Comparison of ENCODE assay signal across 9 cellular contexts in the genomic region with DNA sequence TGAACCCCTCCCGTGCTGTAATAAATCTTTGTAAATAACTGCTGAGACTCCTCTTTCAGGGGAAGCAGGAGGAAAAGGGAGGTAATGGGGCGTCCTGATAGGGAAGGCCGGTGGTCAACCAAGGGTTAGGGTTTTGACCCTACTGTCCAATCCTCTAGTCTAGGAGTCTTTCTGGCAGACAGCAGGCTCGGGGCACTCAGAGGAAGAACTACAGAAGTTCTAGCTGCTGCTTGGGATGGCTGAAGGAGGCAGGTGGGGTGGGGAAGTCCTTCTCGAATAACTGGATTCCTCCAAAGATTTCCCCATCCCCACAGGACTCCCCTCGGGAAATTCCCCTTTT. TPM values are rescaled to one million over a fixed set of nuclear protein-coding genes. Genes with fewer than 3 reads are reported as not detected.
DNase-seq lines count a peak whose midpoint lies in the region; FAIRE-seq and TF ChIP-seq lines count a peak whose summit lies in the region.
"Had no signal": no experiment of that assay in that cellular context is flagged by ENCODE, and none has a peak within 500 bp of the region (broad histone marks: within the 10 kb centered on the region; RNA-seq: fewer than 3 reads in every experiment).

No MANE protein-coding gene starts in this region.

- H2AFZ ChIP-seq in MM.1S (ENCODE audit: low read length) (peak overlapping the region; percentile 61), H1 (ENCODE audit: low read length) (no peak overlapping the region)

- H3K4ac ChIP-seq in H1 (replicated peaks; ENCODE audit: insufficient read length, low read depth, low read length): no peak overlapping the region

- no peak overlapping the region for H4K5ac ChIP-seq in H1 (ENCODE audit: insufficient read length, low read depth, low read length)

- peak overlapping the region; percentile 57; the same call in 1 of the 2 replicates for H3K18ac ChIP-seq in H1 (ENCODE audit: extremely low read depth, low read length)

- H4K8ac ChIP-seq in H1 (ENCODE audit: extremely low read depth, insufficient read depth, low read length): peak overlapping the region; percentile 66; the same call in 1 of the 2 replicates

- no peaks in the 10 kb centered on the region for H3K9me3 Mint-ChIP-seq in activated CD4-positive, alpha-beta T cell treated with anti-CD3 and anti-CD28 coated beads, Interleukin-2, amount 10 ng/mL, durations not matched to agents 24 days and 14 days

- no peaks in the 10 kb centered on the region for H3K36me3 ChIP-seq in MM.1S (replicated peaks; ENCODE audit: insufficient read depth, low read length)
- no peaks in the 10 kb centered on the region for H3K36me3 ChIP-seq in H1 (ENCODE audit: control insufficient read depth in 2 of 4, insufficient read depth in 4 of 4, low read length in 3 of 4)
- H3K36me3 ChIP-seq in ovary: no peaks in the 10 kb centered on the region

- TF ChIP-seq EP300 in H1 (IDR thresholded peaks at IDR 0.05; ENCODE audit: borderline replicate concordance in 1 of 2, low read depth in 2 of 2, low read length in 2 of 2) (no peak), ovary (IDR thresholded peaks at IDR 0.05) (no peak)

- intact Hi-C loops in activated CD4-positive, alpha-beta T cell treated with anti-CD3 and anti-CD28 coated beads, Interleukin-2, amount 10 ng/mL, durations not matched to agents 24 days and 14 days (cut with micrococcal nuclease): loop anchor here (2.0 to 5.0 kb wide), 2 partner anchors 50 to 291 kb away; a partner anchor contains a TSS
- intact Hi-C loops in ovary (cut with DNase I): no loop called here

- no peak overlapping the region for H3K56ac ChIP-seq in H1 (replicated peaks; ENCODE audit: insufficient read length, low read depth, low read length)

- H2BK12ac ChIP-seq in H1 (ENCODE audit: low read depth, low read length): peak overlapping the region; percentile 80; the same call in 1 of the 2 replicates

- TF ChIP-seq CTCF in MM.1S (IDR thresholded peaks at IDR 0.05; ENCODE audit: low read length) (no peak), H1 (IDR thresholded peaks at IDR 0.05; ENCODE audit: control extremely low read depth in 1 of 3, insufficient read depth in 1 of 3, low read depth in 1 of 3, low read length in 3 of 3) (no peak), ovary (IDR thresholded peaks at IDR 0.05) (no peak)

- peaks cover 15% of the 10 kb centered on the region for H3K79me1 ChIP-seq in H1 (ENCODE audit: low read depth, low read length)

- H2BK5ac ChIP-seq in H1 (ENCODE audit: low read depth, low read length): peak overlapping the region; percentile 71; the same call in 1 of the 2 replicates

- H3K36me3 Mint-ChIP-seq in activated CD4-positive, alpha-beta T cell treated with anti-CD3 and anti-CD28 coated beads, Interleukin-2, amount 10 ng/mL, durations not matched to agents 24 days and 14 days (ENCODE audit: low read depth): peaks cover 3% of the 10 kb centered on the region

- 0 out of 2 replicates have a peak overlapping the region, but pooled peaks have one; percentile 61 for H2BK20ac ChIP-seq in H1 (ENCODE audit: low read length)

- POLR2A ChIA-PET in H1 (lab: Charles Lee; ENCODE audit: partially characterized antibody): interaction anchor here (0.8 to 2.4 kb wide), 5 partner anchors 8 to 65 kb away, joined by 3 to 6 read pairs (median 3); a partner anchor contains a TSS

- no peak overlapping the region for H3K23ac ChIP-seq in H1 (ENCODE audit: insufficient read length)

- peak overlapping the region; percentile 31 for H4K91ac ChIP-seq in H1 (replicated peaks; ENCODE audit: insufficient read length, low read length)

- H3K23me2 ChIP-seq in H1 (ENCODE audit: low read depth, low read length): peaks cover 8% of the 10 kb centered on the region; the same call in 1 of the 2 replicates

- H3K9me3 ChIP-seq in MM.1S (replicated peaks; ENCODE audit: insufficient read depth, low read length) (no peaks in the 10 kb centered on the region), H1 (ENCODE audit: insufficient read depth in 2 of 2, low read depth in 1 of 2, low read length in 1 of 2) (no peaks in the 10 kb centered on the region), ovary (no peaks in the 10 kb centered on the region)

- H3K4me3 ChIP-seq in MM.1S (ENCODE audit: low read length) (peak overlapping the region; percentile 97), H1 (ENCODE audit: extremely low read depth in 1 of 4, insufficient read depth in 2 of 4, low read depth in 3 of 4, low read length in 4 of 4) (peak overlapping the region; percentile 16 to 83 (median 54); a peak in 6 of 8 replicates), ovary (peak overlapping the region; percentile 87)

- H4K20me1 ChIP-seq in MM.1S (ENCODE audit: insufficient read depth, low read length): peaks cover 5% of the 10 kb centered on the region; the same call in 1 of the 2 replicates
- peaks cover 3 to 12% of the 10 kb centered on the region in 2 experiments for H4K20me1 ChIP-seq in H1 (replicated peaks in 1 of 2; ENCODE audit: control insufficient read depth in 1 of 2, insufficient read depth in 2 of 2, low read length in 2 of 2)

- TF ChIP-seq RAD21 in H1 (IDR thresholded peaks at IDR 0.05 in 1 of 2, conservative IDR thresholded peaks at IDR 0.05 in 1 of 2; ENCODE audit: low read depth in 2 of 2, low read length in 2 of 2): no peak

- peaks cover 5% of the 10 kb centered on the region for H3K27me3 Mint-ChIP-seq in activated CD4-positive, alpha-beta T cell treated with anti-CD3 and anti-CD28 coated beads, Interleukin-2, amount 10 ng/mL, durations not matched to agents 24 days and 14 days

- H3K27ac ChIP-seq in MM.1S (ENCODE audit: low read length) (peak overlapping the region; percentile 70; the same call in 1 of the 2 replicates), H1 (ENCODE audit: low read depth, low read length) (no peak overlapping the region), ovary (peak overlapping the region; percentile 88 to 93)

- H3K4me1 ChIP-seq in MM.1S (ENCODE audit: low read length): peaks cover 9% of the 10 kb centered on the region
- peaks cover 13 to 46% (median 31%) of the 10 kb centered on the region in 4 experiments for H3K4me1 ChIP-seq in H1 (replicated peaks in 1 of 4; ENCODE audit: control insufficient read depth in 3 of 4, insufficient read depth in 4 of 4, low read length in 3 of 4)
- H3K4me1 ChIP-seq in ovary (ENCODE audit: insufficient read depth): peaks cover 15% of the 10 kb centered on the region

- H2BK120ac ChIP-seq in H1 (replicated peaks; ENCODE audit: low read depth, low read length): no peak overlapping the region

- peak overlapping the region; percentile 90 for H3K4me3 Mint-ChIP-seq in activated CD4-positive, alpha-beta T cell treated with anti-CD3 and anti-CD28 coated beads, Interleukin-2, amount 10 ng/mL, durations not matched to agents 24 days and 14 days

- no peak overlapping the region for H2AK5ac ChIP-seq in H1 (ENCODE audit: low read depth, low read length)

- no peak for TF ChIP-seq POLR2A in H1 (IDR thresholded peaks at IDR 0.05; ENCODE audit: control extremely low read depth in 1 of 2, low read depth in 2 of 2, low read length in 2 of 2)
- TF ChIP-seq POLR2A in ovary (IDR thresholded peaks at IDR 0.05): no peak

- no peak for DNase-seq in activated CD4-positive, alpha-beta T cell treated with anti-CD3 and anti-CD28 coated beads, Interleukin-2, amount 10 ng/mL, durations not matched to agents 24 days and 14 days
- no peak for DNase-seq in activated CD4-positive, alpha-beta T cell treated with anti-CD3 and anti-CD28 coated beads, Interleukin-2, amount 50 U/mL, for 48 hours
- DNase-seq in MM.1S (no peak), H1 (ENCODE audit: low read depth in 1 of 2, low spot score in 2 of 2) (no peak), ovary (no peak), superior temporal gyrus (ENCODE audit: extremely low spot score) (no peak), HUDEP-2 (lab: John Stamatoyannopoulos, UW; ENCODE audit: unreplicated experiment in 76 of 76) (no peak), activated gamma-delta T cell (lab: John Stamatoyannopoulos, UW) (no peak)

- CTCF ChIA-PET in H1 (lab: Charles Lee; ENCODE audit: partially characterized antibody): interaction anchor here (27.2 to 49.2 kb wide), 3 partner anchors 3 to 49 kb away, joined by 1096 to 1885 read pairs (median 1096); a partner anchor contains a TSS

- H3F3A ChIP-seq in MM.1S (ENCODE audit: insufficient read depth, low read length): no peaks in the 10 kb centered on the region

- H3K9ac ChIP-seq in MM.1S (ENCODE audit: low read length) (peak overlapping the region; percentile 86), H1 (replicated peaks in 1 of 4; ENCODE audit: extremely low read depth in 1 of 4, low read depth in 3 of 4, low read length in 3 of 4) (no peak overlapping the region)

- H3K4me2 ChIP-seq in MM.1S (ENCODE audit: low read depth, low read length) (peak overlapping the region; percentile 99), H1 (ENCODE audit: insufficient read depth in 1 of 2, low read depth in 2 of 2, low read length in 2 of 2) (peak overlapping the region; percentile 86 to 97)

- H3K9me2 ChIP-seq in MM.1S (replicated peaks; ENCODE audit: insufficient read depth, low read length): no peaks in the 10 kb centered on the region

- H3K14ac ChIP-seq in H1 (ENCODE audit: insufficient read length): no peak overlapping the region

- peaks cover 37% of the 10 kb centered on the region for H3K4me1 Mint-ChIP-seq in activated CD4-positive, alpha-beta T cell treated with anti-CD3 and anti-CD28 coated beads, Interleukin-2, amount 10 ng/mL, durations not matched to agents 24 days and 14 days

- H3K79me2 ChIP-seq in MM.1S (ENCODE audit: low read length): peaks cover 44% of the 10 kb centered on the region
- peaks cover 8 to 41% of the 10 kb centered on the region in 2 experiments for H3K79me2 ChIP-seq in H1 (ENCODE audit: control insufficient read depth in 1 of 2, insufficient read depth in 2 of 2, low read length in 2 of 2)

- 57% methylated on average over 6 of the region's 6 CpGs; no CpG with 5 or more reads in 1 of the 2 experiments for WGBS in H1 (ENCODE audit: extremely low coverage in 1 of 2, insufficient coverage in 1 of 2, insufficient read length in 1 of 2, insufficient replicate concordance in 2 of 2, low coverage in 1 of 2, low lambda C conversion rate in 2 of 2, missing lambda C conversion rate in 1 of 2), 2 experiments
- 9 to 12% (median 11%) methylated on average over 6 of the region's 6 CpGs for WGBS in ovary, 3 donors

- H2BK15ac ChIP-seq in H1 (ENCODE audit: low read length): 0 out of 2 replicates have a peak overlapping the region, but pooled peaks have one; percentile 61

- no peak for FAIRE-seq in H1 (lab: Jason Lieb, UNC)
- FAIRE-seq: colon had no signal

- peak overlapping the region; percentile 79 for H3K27ac Mint-ChIP-seq in activated CD4-positive, alpha-beta T cell treated with anti-CD3 and anti-CD28 coated beads, Interleukin-2, amount 10 ng/mL, durations not matched to agents 24 days and 14 days

- 0 out of 2 replicates have a peak, but pooled peaks cover 6% of the 10 kb centered on the region for H3K27me3 ChIP-seq in MM.1S (replicated peaks; ENCODE audit: insufficient read depth, low read length)
- H3K27me3 ChIP-seq in H1 (replicated peaks in 1 of 4; ENCODE audit: control insufficient read depth in 3 of 4, extremely low read depth in 1 of 4, insufficient read depth in 3 of 4, low read length in 3 of 4): 0 out of 7 replicates have a peak, but pooled peaks cover 0 to 3% (median 0%) of the 10 kb centered on the region in 4 experiments
- no peaks in the 10 kb centered on the region for H3K27me3 ChIP-seq in ovary

RNA-seq across cellular contexts. Expression of a gene that starts 0.4 kb away (rescaled TPM):
- total RNA-seq in activated CD4-positive, alpha-beta T cell treated with anti-CD3 and anti-CD28 coated beads, Interleukin-2, amount 10 ng/mL, durations not matched to agents 24 days and 14 days: 53.6 and 60.3 TPM in 2 replicates
- 47.6 and 56.7 TPM in 2 replicates for total RNA-seq in H1 (2021; fragmentation: NEBNext Ultra II Directional; extraction: Animal tissue kit (Norgen Biotek cat#: 25700))
- polyA plus RNA-seq in H1 (2011; rRNA removed): 80.3 and 116 TPM in 2 replicates
- polyA plus RNA-seq in H1 (2011; cell fraction: cytosol; rRNA removed): 80.2 TPM
- polyA plus RNA-seq in H1 (2011; cell fraction: nucleus; rRNA removed): 203 TPM
- 54.2 to 69.5 TPM (median 56.8 TPM) in 4 replicates for polyA plus RNA-seq in H1 (2012, experiment 1 of 2)
- polyA plus RNA-seq in H1 (2012, experiment 2 of 2): 61.3 TPM
- 80.5 TPM for polyA plus RNA-seq in H1 (2013, experiment 1 of 2)
- 91.9 TPM for polyA plus RNA-seq in H1 (2013, experiment 2 of 2)
- polyA minus RNA-seq in H1 (2011; rRNA and poly(A)+ RNA removed): 78.6 and 84.8 TPM in 2 replicates
- polyA minus RNA-seq in H1 (2011; cell fraction: cytosol; rRNA and poly(A)+ RNA removed): 37.6 TPM
- polyA minus RNA-seq in H1 (2011; cell fraction: nucleus; rRNA and poly(A)+ RNA removed): 53.7 TPM
- total RNA-seq in ovary: 10 to 100 TPM; 34.5 to 49.4 (median 44.3) TPM
- polyA plus RNA-seq in ovary: 10 to 100 TPM; 42.1 to 55.9 TPM

RNA-seq across cellular contexts. Expression of a gene that starts 9.8 kb away (rescaled TPM):
- not detected in 2 replicates for total RNA-seq in activated CD4-positive, alpha-beta T cell treated with anti-CD3 and anti-CD28 coated beads, Interleukin-2, amount 10 ng/mL, durations not matched to agents 24 days and 14 days
- total RNA-seq in H1 (2021; fragmentation: NEBNext Ultra II Directional; extraction: Animal tissue kit (Norgen Biotek cat#: 25700)): 9.4 and 10.7 TPM in 2 replicates
- polyA plus RNA-seq in H1 (2011; rRNA removed) (21.0 and 22.3 TPM in 2 replicates), ovary (10 to 100 TPM in 1 of 2 donors, 1 to 10 TPM in 1; 5.1 to 12.9 TPM)
- 15.9 TPM for polyA plus RNA-seq in H1 (2011; cell fraction: cytosol; rRNA removed)
- polyA plus RNA-seq in H1 (2011; cell fraction: nucleus; rRNA removed): 15.3 TPM
- polyA plus RNA-seq in H1 (2012, experiment 1 of 2): 13.4 to 19.6 TPM (median 17.0 TPM) in 4 replicates
- polyA plus RNA-seq in H1 (2012, experiment 2 of 2): 22.0 TPM
- 10.8 TPM for polyA plus RNA-seq in H1 (2013, experiment 1 of 2)
- 11.3 TPM for polyA plus RNA-seq in H1 (2013, experiment 2 of 2)
- 9.1 and 11.8 TPM in 2 replicates for polyA minus RNA-seq in H1 (2011; rRNA and poly(A)+ RNA removed)
- 7.9 TPM for polyA minus RNA-seq in H1 (2011; cell fraction: cytosol; rRNA and poly(A)+ RNA removed)
- polyA minus RNA-seq in H1 (2011; cell fraction: nucleus; rRNA and poly(A)+ RNA removed): 4.6 TPM
- total RNA-seq in ovary: 10 to 100 TPM in 4 of 7 donors, 1 to 10 TPM in 2, under 1 TPM in 1; 0.43 to 23.0 (median 10.1) TPM

RNA-seq across cellular contexts. Expression of a gene that starts 28.6 kb away (rescaled TPM):
- total RNA-seq in activated CD4-positive, alpha-beta T cell treated with anti-CD3 and anti-CD28 coated beads, Interleukin-2, amount 10 ng/mL, durations not matched to agents 24 days and 14 days: 0.83 and 1.0 TPM in 2 replicates
- total RNA-seq in H1 (2021; fragmentation: NEBNext Ultra II Directional; extraction: Animal tissue kit (Norgen Biotek cat#: 25700)): 1.4 TPM in 2 replicates
- polyA plus RNA-seq in H1 (2011; rRNA removed) (0.82 and 1.3 TPM in 2 replicates), ovary (1 to 10 TPM in 1 of 2 donors, under 1 TPM in 1; 0.47 to 1.6 TPM)
- polyA plus RNA-seq in H1 (2011; cell fraction: cytosol; rRNA removed): 1.2 TPM
- polyA plus RNA-seq in H1 (2011; cell fraction: nucleus; rRNA removed): 8.9 TPM
- polyA plus RNA-seq in H1 (2012, experiment 1 of 2): 1.7 to 2.6 TPM (median 2.3 TPM) in 4 replicates
- polyA plus RNA-seq in H1 (2012, experiment 2 of 2): 1.4 TPM
- polyA plus RNA-seq in H1 (2013, experiment 1 of 2): 0.49 TPM
- 0.48 TPM for polyA plus RNA-seq in H1 (2013, experiment 2 of 2)
- 1.1 and 1.3 TPM in 2 replicates for polyA minus RNA-seq in H1 (2011; rRNA and poly(A)+ RNA removed)
- 1.4 TPM for polyA minus RNA-seq in H1 (2011; cell fraction: cytosol; rRNA and poly(A)+ RNA removed)
- 4.2 TPM for polyA minus RNA-seq in H1 (2011; cell fraction: nucleus; rRNA and poly(A)+ RNA removed)
- 1 to 10 TPM in 6 of 7 donors, under 1 TPM in 1; 0.24 to 1.9 (median 1.3) TPM for total RNA-seq in ovary

RNA-seq across cellular contexts. Expression of a gene that starts 28.8 kb away (rescaled TPM):
- not detected in 2 replicates for total RNA-seq in activated CD4-positive, alpha-beta T cell treated with anti-CD3 and anti-CD28 coated beads, Interleukin-2, amount 10 ng/mL, durations not matched to agents 24 days and 14 days
- not detected in 2 replicates for total RNA-seq in H1 (2021; fragmentation: NEBNext Ultra II Directional; extraction: Animal tissue kit (Norgen Biotek cat#: 25700))
- polyA plus RNA-seq in H1 (2011; rRNA removed) (not detected in 2 replicates), ovary (not detected)
- polyA plus RNA-seq in H1 (2011; cell fraction: cytosol; rRNA removed): not detected
- polyA plus RNA-seq in H1 (2011; cell fraction: nucleus; rRNA removed): not detected
- polyA plus RNA-seq in H1 (2012, experiment 1 of 2): not detected in 4 replicates
- 0.12 TPM for polyA plus RNA-seq in H1 (2012, experiment 2 of 2)
- polyA plus RNA-seq in H1 (2013, experiment 1 of 2): 0.02 TPM
- 0.02 TPM for polyA plus RNA-seq in H1 (2013, experiment 2 of 2)
- not detected in 2 replicates for polyA minus RNA-seq in H1 (2011; rRNA and poly(A)+ RNA removed)
- not detected for polyA minus RNA-seq in H1 (2011; cell fraction: cytosol; rRNA and poly(A)+ RNA removed)
- not detected for polyA minus RNA-seq in H1 (2011; cell fraction: nucleus; rRNA and poly(A)+ RNA removed)
- not detected for total RNA-seq in ovary

RNA-seq across cellular contexts. Expression of a gene that starts 31.7 kb away (rescaled TPM):
- total RNA-seq in activated CD4-positive, alpha-beta T cell treated with anti-CD3 and anti-CD28 coated beads, Interleukin-2, amount 10 ng/mL, durations not matched to agents 24 days and 14 days: not detected in 2 replicates
- 4.4 and 5.6 TPM in 2 replicates for total RNA-seq in H1 (2021; fragmentation: NEBNext Ultra II Directional; extraction: Animal tissue kit (Norgen Biotek cat#: 25700))
- polyA plus RNA-seq in H1 (2011; rRNA removed): 10.5 and 10.9 TPM in 2 replicates
- polyA plus RNA-seq in H1 (2011; cell fraction: cytosol; rRNA removed): 8.1 TPM
- 10.0 TPM for polyA plus RNA-seq in H1 (2011; cell fraction: nucleus; rRNA removed)
- 4.3 to 8.6 TPM (median 7.6 TPM) in 4 replicates for polyA plus RNA-seq in H1 (2012, experiment 1 of 2)
- 5.6 TPM for polyA plus RNA-seq in H1 (2012, experiment 2 of 2)
- polyA plus RNA-seq in H1 (2013, experiment 1 of 2): 3.4 TPM
- polyA plus RNA-seq in H1 (2013, experiment 2 of 2): 3.4 TPM
- polyA minus RNA-seq in H1 (2011; rRNA and poly(A)+ RNA removed): 0.95 and 1.4 TPM in 2 replicates
- polyA minus RNA-seq in H1 (2011; cell fraction: cytosol; rRNA and poly(A)+ RNA removed): 4.9 TPM
- polyA minus RNA-seq in H1 (2011; cell fraction: nucleus; rRNA and poly(A)+ RNA removed): 1.7 TPM
- 1 to 10 TPM in 5 of 7 donors, under 1 TPM in 1, not detected in 1; 0.60 to 5.1 (median 1.4) TPM for total RNA-seq in ovary
- 1 to 10 TPM in 1 of 2 donors, not detected in 1; 1.1 TPM for polyA plus RNA-seq in ovary
